In the genomic region with DNA sequence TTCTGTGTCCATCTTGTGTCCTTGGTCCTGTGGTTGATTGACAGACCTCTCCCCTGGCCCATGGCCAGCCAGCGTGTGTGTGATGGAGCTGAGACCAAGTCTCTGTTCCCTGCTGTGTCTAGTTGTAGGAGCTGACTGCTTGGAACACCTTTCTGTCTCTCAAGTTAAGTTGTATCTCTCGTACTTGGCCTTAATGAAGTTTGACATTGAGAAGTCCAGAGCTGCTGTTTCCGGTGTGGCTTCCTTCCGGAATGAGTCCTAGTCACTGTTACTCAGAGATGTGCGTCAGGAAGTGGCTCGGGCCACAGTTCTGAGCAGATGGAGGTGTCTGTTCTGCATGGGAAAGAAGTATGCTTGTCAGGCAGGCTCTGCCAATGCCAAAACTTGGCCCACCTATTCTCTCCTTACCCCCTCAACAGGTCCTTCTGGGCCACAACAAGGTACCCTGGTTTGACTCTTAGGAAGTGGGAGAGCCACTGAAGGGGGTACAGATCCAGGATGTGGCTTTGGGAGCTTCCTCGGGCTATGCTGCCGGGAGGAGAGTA, we compare ENCODE assay signal across 8 cellular contexts. TPM values are rescaled to one million over a fixed set of nuclear protein-coding genes. Genes with fewer than 3 reads are reported as not detected.
A peak's percentile ranks its signal among the peaks of the same experiment; 100 is the strongest.
DNase-seq lines count a peak whose midpoint lies in the region; ATAC-seq and TF ChIP-seq lines count a peak whose summit lies in the region.

No MANE protein-coding gene starts in this region.

- intact Hi-C loops in dendritic cell treated with granulocyte-macrophage colony-stimulating factor and Interleukin-4, amounts not matched to agents 40 ng/mL and 50 ng/mL, for 4 days (cut with micrococcal nuclease): loop anchor here (5.0 kb wide), 1 partner anchor 37 kb away; no protein-coding TSS in a partner anchor
- intact Hi-C loops in naive thymus-derived CD4-positive, alpha-beta T cell (cut with micrococcal nuclease): loop anchor here (1.0 to 2.0 kb wide), 8 partner anchors 8 to 139 kb away; a partner anchor contains a TSS

- H3K4me1 Mint-ChIP-seq in dendritic cell treated with granulocyte-macrophage colony-stimulating factor and Interleukin-4, amounts not matched to agents 40 ng/mL and 50 ng/mL, for 4 days (ENCODE audit: low read depth): peaks cover 86% of the 10 kb centered on the region
- peaks cover 63 to 84% (median 72%) of the 10 kb centered on the region in 7 donors for H3K4me1 Mint-ChIP-seq in naive thymus-derived CD4-positive, alpha-beta T cell

- peaks cover 0 to 6% (median 0%) of the 10 kb centered on the region in 3 experiments for H3K36me3 ChIP-seq in naive thymus-derived CD4-positive, alpha-beta T cell (ENCODE audit: control insufficient read depth in 2 of 3, insufficient read depth in 3 of 3, low read length in 3 of 3)
- peaks cover 5% of the 10 kb centered on the region for H3K36me3 ChIP-seq in suprapubic skin

- peaks cover 82% of the 10 kb centered on the region in 2 donors for H3K4me1 ChIP-seq in naive thymus-derived CD4-positive, alpha-beta T cell (ENCODE audit: control insufficient read depth in 2 of 2, insufficient read depth in 2 of 2, low read length in 2 of 2)
- peaks cover 76% of the 10 kb centered on the region for H3K4me1 ChIP-seq in suprapubic skin

- TF ChIP-seq CTCF in suprapubic skin (IDR thresholded peaks at IDR 0.05): no peak

- CTCF ChIA-PET in naive thymus-derived CD4-positive, alpha-beta T cell (lab: Charles Lee): interaction anchor here (0.7 to 2.5 kb wide), 5 partner anchors 13 to 55 kb away, joined by 3 to 7 read pairs (median 5); a partner anchor contains a TSS

- DNase-seq in EH (ENCODE audit: low read depth) (peak; percentile 87), suprapubic skin (ENCODE audit: low spot score in 2 of 2) (no peak), HuH-7.5 (ENCODE audit: low spot score) (no peak)
- DNase-seq in activated CD4-positive, CD25-positive, alpha-beta regulatory T cell treated with anti-CD3 and anti-CD28 coated beads, Interleukin-2, amount 50 U/mL, for 16 hours (ENCODE audit: low read depth, low spot score): peak; percentile 41
- DNase-seq in naive thymus-derived CD4-positive, alpha-beta T cell: peak in 8 of 9 donors; percentile 49 to 75 (median 61)

- no peaks in the 10 kb centered on the region for H3K27me3 ChIP-seq in naive thymus-derived CD4-positive, alpha-beta T cell (ENCODE audit: control insufficient read depth in 2 of 2, insufficient read depth in 2 of 2, low read length in 2 of 2)
- H3K27me3 ChIP-seq in suprapubic skin: no peaks in the 10 kb centered on the region

- no peak for TF ChIP-seq EP300 in suprapubic skin (IDR thresholded peaks at IDR 0.05)

- peaks cover under 1% of the 10 kb centered on the region for H3K9me3 Mint-ChIP-seq in dendritic cell treated with granulocyte-macrophage colony-stimulating factor and Interleukin-4, amounts not matched to agents 40 ng/mL and 50 ng/mL, for 4 days
- peaks cover 0 to 2% (median 0%) of the 10 kb centered on the region in 11 donors for H3K9me3 Mint-ChIP-seq in naive thymus-derived CD4-positive, alpha-beta T cell

- H3K36me3 Mint-ChIP-seq in dendritic cell treated with granulocyte-macrophage colony-stimulating factor and Interleukin-4, amounts not matched to agents 40 ng/mL and 50 ng/mL, for 4 days (ENCODE audit: low read depth): peaks cover 15% of the 10 kb centered on the region
- H3K36me3 Mint-ChIP-seq in naive thymus-derived CD4-positive, alpha-beta T cell: peaks cover 0 to 15% (median 0%) of the 10 kb centered on the region in 5 donors

- no peaks in the 10 kb centered on the region for H3K9me3 ChIP-seq in naive thymus-derived CD4-positive, alpha-beta T cell (ENCODE audit: control insufficient read depth in 2 of 3, low read length in 3 of 3)
- H3K9me3 ChIP-seq in suprapubic skin: no peaks in the 10 kb centered on the region

- TF ChIP-seq POLR2A in suprapubic skin (IDR thresholded peaks at IDR 0.05): no peak

- H3K27ac Mint-ChIP-seq in dendritic cell treated with granulocyte-macrophage colony-stimulating factor and Interleukin-4, amounts not matched to agents 40 ng/mL and 50 ng/mL, for 4 days: peak overlapping the region; percentile 81
- peak overlapping the region; percentile 94 to 99 (median 98) for H3K27ac Mint-ChIP-seq in naive thymus-derived CD4-positive, alpha-beta T cell

- H3K27ac ChIP-seq in naive thymus-derived CD4-positive, alpha-beta T cell (ENCODE audit: low read depth, low read length): peak overlapping the region; percentile 82
- H3K27ac ChIP-seq in suprapubic skin: peak overlapping the region; percentile 78

- no peaks in the 10 kb centered on the region for H3K27me3 Mint-ChIP-seq in dendritic cell treated with granulocyte-macrophage colony-stimulating factor and Interleukin-4, amounts not matched to agents 40 ng/mL and 50 ng/mL, for 4 days
- H3K27me3 Mint-ChIP-seq in naive thymus-derived CD4-positive, alpha-beta T cell: no peaks in the 10 kb centered on the region

- POLR2A ChIA-PET in naive thymus-derived CD4-positive, alpha-beta T cell (lab: Charles Lee): interaction anchor here (0.5 to 3.5 kb wide), 15 partner anchors 8 to 1363 kb away, joined by 3 to 35 read pairs (median 4); a partner anchor contains a TSS

- peak; percentile 50 for ATAC-seq in HG03378 (IDR thresholded peaks at IDR 0.05; ENCODE audit: unreplicated experiment)
- ATAC-seq in naive thymus-derived CD4-positive, alpha-beta T cell: peak; percentile 72
- no peak for ATAC-seq in HG02973 (IDR thresholded peaks at IDR 0.05; ENCODE audit: unreplicated experiment)

- WGBS in suprapubic skin: 73% methylated on average over 3 of the region's 8 CpGs

- no peak overlapping the region for H3K4me3 Mint-ChIP-seq in dendritic cell treated with granulocyte-macrophage colony-stimulating factor and Interleukin-4, amounts not matched to agents 40 ng/mL and 50 ng/mL, for 4 days
- peak overlapping the region; percentile 85 to 92 (median 91) for H3K4me3 Mint-ChIP-seq in naive thymus-derived CD4-positive, alpha-beta T cell

- peak overlapping the region; percentile 55 for H3K4me3 ChIP-seq in naive thymus-derived CD4-positive, alpha-beta T cell (ENCODE audit: low read length)
- H3K4me3 ChIP-seq in suprapubic skin: no peak overlapping the region

RNA-seq across cellular contexts. Expression of a gene that starts 54.3 kb away (rescaled TPM):
- 100 to 1,000 TPM in 4 of 5 experiments, 10 to 100 TPM in 1; 97.9 to 123 (median 116) TPM for total RNA-seq in naive thymus-derived CD4-positive, alpha-beta T cell
- polyA plus RNA-seq in naive thymus-derived CD4-positive, alpha-beta T cell: 10 to 100 TPM; 11.3 to 25.7 TPM
- total RNA-seq in suprapubic skin: 10 to 100 TPM; 83.1 to 88.8 (median 86.4) TPM

RNA-seq across cellular contexts. Expression of a gene that starts 55.6 kb away (rescaled TPM):
- 10 to 100 TPM in 1 of 5 experiments, 1 to 10 TPM in 4; 3.3 to 11.3 (median 5.2) TPM for total RNA-seq in naive thymus-derived CD4-positive, alpha-beta T cell
- polyA plus RNA-seq in naive thymus-derived CD4-positive, alpha-beta T cell: 1 to 10 TPM; 1.4 to 4.2 TPM
- total RNA-seq in suprapubic skin: 1 to 10 TPM; 1.9 to 3.8 (median 3.0) TPM

RNA-seq across cellular contexts. Expression of a gene that starts 56.2 kb away (rescaled TPM):
- 100 to 1,000 TPM; 172 to 362 (median 176) TPM for total RNA-seq in naive thymus-derived CD4-positive, alpha-beta T cell
- polyA plus RNA-seq in naive thymus-derived CD4-positive, alpha-beta T cell: 100 to 1,000 TPM; 363 to 380 TPM
- 100 to 1,000 TPM in 3 of 4 donors, 10 to 100 TPM in 1; 94.4 to 160 (median 109) TPM for total RNA-seq in suprapubic skin

Comparison
In these comparisons a context has a peak if more than half of its experiments do, and no peak if none do; other contexts are left out.
1. DNase-seq: peak in EH (single experiment), activated CD4-positive, CD25-positive, alpha-beta regulatory T cell treated with anti-CD3 and anti-CD28 coated beads, Interleukin-2, amount 50 U/mL, for 16 hours (single experiment) and naive thymus-derived CD4-positive, alpha-beta T cell (8 of 9); none in suprapubic skin (0 of 2) and HuH-7.5 (single experiment).